ENCODE assay signal across 26 cellular contexts in the genomic region with DNA sequence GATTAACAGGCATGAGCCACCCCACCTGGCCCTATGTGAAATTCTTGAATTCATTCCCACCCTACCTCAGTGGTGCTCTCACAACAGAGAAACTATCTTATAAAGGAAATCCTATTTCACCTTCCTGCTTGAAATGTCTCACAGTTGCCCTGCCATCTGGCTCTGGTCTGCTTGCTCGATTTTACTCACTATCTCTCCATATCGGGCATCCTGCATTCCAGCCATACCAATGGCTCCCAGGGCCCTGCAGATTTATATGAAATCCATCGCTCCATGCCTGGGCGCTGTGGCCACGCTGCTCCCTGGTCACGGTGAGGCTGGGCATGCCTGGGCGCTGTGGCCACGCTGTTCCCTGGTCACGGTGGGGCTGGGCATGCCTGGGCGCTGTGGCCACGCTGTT. TPM values are rescaled to one million over a fixed set of nuclear protein-coding genes. Genes with fewer than 3 reads are reported as not detected.
DNase-seq lines count a peak whose midpoint lies in the region; FAIRE-seq and TF ChIP-seq lines count a peak whose summit lies in the region.
"Had no signal": no experiment of that assay in that cellular context is flagged by ENCODE, and none has a peak within 500 bp of the region (broad histone marks: within the 10 kb centered on the region; RNA-seq: fewer than 3 reads in every experiment).

No MANE protein-coding gene starts in this region.

- FAIRE-seq in H1 (lab: Jason Lieb, UNC), result no peak
- no peak for FAIRE-seq in urothelium cell line (lab: Jason Lieb, UNC)
- FAIRE-seq: endometrium had no signal

- in situ Hi-C loops in GM23248 (cut with MboI), result no loop called here

- no peaks in the 10 kb centered on the region for H3K9me2 ChIP-seq in GM23248 (ENCODE audit: insufficient read depth)

- no peak overlapping the region for H3K23ac ChIP-seq in H1 (ENCODE audit: insufficient read length)
- no peak overlapping the region for H3K23ac ChIP-seq in mesenchymal stem cell (ENCODE audit: low read length in 2 of 2)

- H2BK12ac ChIP-seq in H1 (ENCODE audit: low read depth, low read length) (no peak overlapping the region), mesenchymal stem cell (ENCODE audit: low read length in 2 of 2) (no peak overlapping the region)

- H3K36me3 ChIP-seq in breast epithelium (no peaks in the 10 kb centered on the region), H1 (ENCODE audit: control insufficient read depth in 2 of 4, insufficient read depth in 4 of 4, low read length in 3 of 4) (no peaks in the 10 kb centered on the region; a peak in 1 of 8 replicates), mesenchymal stem cell (ENCODE audit: control insufficient read depth in 1 of 2, insufficient read depth in 2 of 2, low read depth in 1 of 2, low read length in 2 of 2) (no peaks in the 10 kb centered on the region), GM23248 (ENCODE audit: low read depth) (no peaks in the 10 kb centered on the region)
- H3K36me3 ChIP-seq: BE2C, Peyer's patch, tibial nerve had no signal

- H3K27me3 ChIP-seq in breast epithelium (no peaks in the 10 kb centered on the region), H1 (replicated peaks in 1 of 4; ENCODE audit: control insufficient read depth in 3 of 4, extremely low read depth in 1 of 4, insufficient read depth in 3 of 4, low read length in 3 of 4) (no peaks in the 10 kb centered on the region), mesenchymal stem cell (ENCODE audit: control insufficient read depth in 1 of 2, insufficient read depth in 1 of 2, low read length in 2 of 2) (peaks cover 0 to 4% of the 10 kb centered on the region in 2 experiments), GM23248 (replicated peaks; ENCODE audit: insufficient read depth) (peaks cover 13% of the 10 kb centered on the region; the same call in 1 of the 2 replicates)
- H3K27me3 ChIP-seq: BE2C, Peyer's patch, tibial nerve had no signal

- H3K36me3 Mint-ChIP-seq in MCF 10A (ENCODE audit: insufficient read depth, unreplicated experiment), result no peaks in the 10 kb centered on the region
- H3K36me3 Mint-ChIP-seq: activated naive CD8-positive, alpha-beta T cell treated with anti-CD3 and anti-CD28 coated beads, Interleukin-2, amount 10 ng/mL, durations not matched to agents 7 days and 5 days; immature natural killer cell had no signal

- H4K91ac ChIP-seq in H1 (replicated peaks; ENCODE audit: insufficient read length, low read length) (no peak overlapping the region), mesenchymal stem cell (ENCODE audit: low read length) (no peak overlapping the region)

- H3K14ac ChIP-seq in H1 (ENCODE audit: insufficient read length), result no peak overlapping the region
- H3K14ac ChIP-seq in mesenchymal stem cell (ENCODE audit: low read length in 2 of 2), result no peak overlapping the region

- H3K4me3 Mint-ChIP-seq in MCF 10A (ENCODE audit: unreplicated experiment), result no peak overlapping the region
- H3K4me3 Mint-ChIP-seq: activated naive CD8-positive, alpha-beta T cell treated with anti-CD3 and anti-CD28 coated beads, Interleukin-2, amount 10 ng/mL, durations not matched to agents 7 days and 5 days; brain; immature natural killer cell; T-helper 17 cell had no signal

- POLR2A ChIA-PET in MCF 10A (lab: Yijun Ruan, JAX), result no interaction called here
- POLR2A ChIA-PET in H1 (lab: Charles Lee; ENCODE audit: partially characterized antibody), result no interaction called here

- no peak overlapping the region for H2BK15ac ChIP-seq in H1 (ENCODE audit: low read length)
- H2BK15ac ChIP-seq in mesenchymal stem cell (ENCODE audit: low read depth, poor library complexity, severe bottlenecking), result no peak overlapping the region

- BruUV-seq in MCF 10A (replicated peaks; lab: Mats Ljungman, UMichigan), result no TSS peak

- H2BK120ac ChIP-seq in H1 (replicated peaks; ENCODE audit: low read depth, low read length) (no peak overlapping the region), mesenchymal stem cell (ENCODE audit: low read depth, low read length) (no peak overlapping the region)

- H3K79me2 ChIP-seq in H1 (ENCODE audit: control insufficient read depth in 1 of 2, insufficient read depth in 2 of 2, low read length in 2 of 2) (no peaks in the 10 kb centered on the region), GM23248 (ENCODE audit: insufficient read depth) (no peaks in the 10 kb centered on the region)

- no peak overlapping the region for H2AFZ ChIP-seq in H1 (ENCODE audit: low read length)
- no peak overlapping the region for H2AFZ ChIP-seq in mesenchymal stem cell (ENCODE audit: low read depth, low read length)
- H2AFZ ChIP-seq in GM23248, result no peak overlapping the region

- TF ChIP-seq CTCF in breast epithelium (IDR thresholded peaks at IDR 0.05) (no peak), MCF 10A (IDR thresholded peaks at IDR 0.05; ENCODE audit: unreplicated experiment) (no peak), H1 (IDR thresholded peaks at IDR 0.05; ENCODE audit: control extremely low read depth in 1 of 3, insufficient read depth in 1 of 3, low read depth in 1 of 3, low read length in 3 of 3) (no peak)

- peaks cover 5% of the 10 kb centered on the region; the same call in 1 of the 2 replicates for H3F3A ChIP-seq in GM23248 (ENCODE audit: insufficient read depth)

- no peak overlapping the region for H4K5ac ChIP-seq in H1 (ENCODE audit: insufficient read length, low read depth, low read length)

- no peaks in the 10 kb centered on the region for H3K27me3 Mint-ChIP-seq in MCF 10A (ENCODE audit: insufficient read depth, unreplicated experiment)
- H3K27me3 Mint-ChIP-seq: activated naive CD8-positive, alpha-beta T cell treated with anti-CD3 and anti-CD28 coated beads, Interleukin-2, amount 10 ng/mL, durations not matched to agents 7 days and 5 days; brain had no signal

- H3K4me1 Mint-ChIP-seq in MCF 10A (ENCODE audit: insufficient read depth, unreplicated experiment), result peaks cover 14% of the 10 kb centered on the region
- H3K4me1 Mint-ChIP-seq: activated naive CD8-positive, alpha-beta T cell treated with anti-CD3 and anti-CD28 coated beads, Interleukin-2, amount 10 ng/mL, durations not matched to agents 7 days and 5 days; immature natural killer cell; T-helper 17 cell had no signal

- TF ChIP-seq POLR2A in breast epithelium (IDR thresholded peaks at IDR 0.05) (no peak), H1 (IDR thresholded peaks at IDR 0.05; ENCODE audit: control extremely low read depth in 1 of 2, low read depth in 2 of 2, low read length in 2 of 2) (no peak)

- DNase-seq in breast epithelium (ENCODE audit: low spot score in 2 of 2) (no peak), MCF 10A (ENCODE audit: unreplicated experiment) (no peak), H1 (ENCODE audit: low read depth in 1 of 2, low spot score in 2 of 2) (no peak), mesenchymal stem cell (no peak), urothelium cell line (ENCODE audit: low spot score) (peak; percentile 36), NCI-H2029 treated with DMSO at 0.1 percent for 48 hours (lab: John Stamatoyannopoulos, UW) (no peak), GM23248 (no peak), NCI-H526 treated with DMSO at 0.1 percent for 48 hours (lab: John Stamatoyannopoulos, UW) (no peak)
- DNase-seq: activated CD4-positive, alpha-beta T cell treated with anti-CD3 and anti-CD28 coated beads, Interleukin-2, amount 50 U/mL, for 1 hour; activated naive CD8-positive, alpha-beta T cell treated with anti-CD3 and anti-CD28 coated beads, Interleukin-2, amount 10 ng/mL, durations not matched to agents 7 days and 5 days; BE2C; cortex of kidney; head of caudate nucleus; immature natural killer cell; NCI-H1092 treated with DMSO at 0.1 percent for 48 hours; NCI-H2081 treated with DMSO at 0.1 percent for 48 hours; NCI-H446; Peyer's patch; stimulated activated CD4-positive, alpha-beta T cell treated with anti-CD3 and anti-CD28 coated beads, Interleukin-4, amount 100 ng/mL, for 4 hours; stimulated activated naive CD8-positive, alpha-beta T cell treated with anti-CD3 and anti-CD28 coated beads, Interleukin-15, Interleukin-2, amounts not matched to agents 100 U/mL and 50 U/mL, for 24 hours; T-helper 17 cell had no signal

- H3K4me2 ChIP-seq in H1 (ENCODE audit: insufficient read depth in 1 of 2, low read depth in 2 of 2, low read length in 2 of 2) (no peak overlapping the region), mesenchymal stem cell (ENCODE audit: low read length, poor library complexity, severe bottlenecking) (no peak overlapping the region), GM23248 (ENCODE audit: unreplicated experiment) (no peak overlapping the region)

- no peaks in the 10 kb centered on the region for H3K9me3 Mint-ChIP-seq in MCF 10A (ENCODE audit: unreplicated experiment)
- H3K9me3 Mint-ChIP-seq: activated naive CD8-positive, alpha-beta T cell treated with anti-CD3 and anti-CD28 coated beads, Interleukin-2, amount 10 ng/mL, durations not matched to agents 7 days and 5 days; brain; immature natural killer cell had no signal

- TF ChIP-seq RAD21 in H1 (IDR thresholded peaks at IDR 0.05 in 1 of 2, conservative IDR thresholded peaks at IDR 0.05 in 1 of 2; ENCODE audit: low read depth in 2 of 2, low read length in 2 of 2), result no peak

- peak overlapping the region; percentile 30 to 52 for H3K27ac ChIP-seq in breast epithelium
- no peak overlapping the region for H3K27ac ChIP-seq in H1 (ENCODE audit: low read depth, low read length)
- H3K27ac ChIP-seq in mesenchymal stem cell (ENCODE audit: low read length, poor library complexity, severe bottlenecking), result peak overlapping the region; percentile 54
- H3K27ac ChIP-seq in GM23248, result no peak overlapping the region
- H3K27ac ChIP-seq: 22Rv1, Peyer's patch, tibial nerve, VCaP had no signal

- no peaks in the 10 kb centered on the region for H3K79me1 ChIP-seq in H1 (ENCODE audit: low read depth, low read length)
- no peaks in the 10 kb centered on the region for H3K79me1 ChIP-seq in mesenchymal stem cell (replicated peaks; ENCODE audit: low read length, poor library complexity, severe bottlenecking)

- H3K23me2 ChIP-seq in H1 (ENCODE audit: low read depth, low read length), result no peaks in the 10 kb centered on the region

- no peak for TF ChIP-seq EP300 in H1 (IDR thresholded peaks at IDR 0.05; ENCODE audit: borderline replicate concordance in 1 of 2, low read depth in 2 of 2, low read length in 2 of 2)

- no peak overlapping the region for H2BK20ac ChIP-seq in H1 (ENCODE audit: low read length)

- H2AK5ac ChIP-seq in H1 (ENCODE audit: low read depth, low read length) (no peak overlapping the region), mesenchymal stem cell (ENCODE audit: low read length, severe bottlenecking) (peak overlapping the region; percentile 37)

- H2BK5ac ChIP-seq in H1 (ENCODE audit: low read depth, low read length) (no peak overlapping the region), mesenchymal stem cell (ENCODE audit: low read depth, low read length, poor library complexity, severe bottlenecking) (no peak overlapping the region)

- H3K27ac Mint-ChIP-seq in MCF 10A (ENCODE audit: low read depth, unreplicated experiment), result no peak overlapping the region
- H3K27ac Mint-ChIP-seq: activated naive CD8-positive, alpha-beta T cell treated with anti-CD3 and anti-CD28 coated beads, Interleukin-2, amount 10 ng/mL, durations not matched to agents 7 days and 5 days; immature natural killer cell had no signal

- no peak overlapping the region for H3K56ac ChIP-seq in H1 (replicated peaks; ENCODE audit: insufficient read length, low read depth, low read length)

- H3K9me3 ChIP-seq in breast epithelium (no peaks in the 10 kb centered on the region), H1 (ENCODE audit: insufficient read depth in 2 of 2, low read depth in 1 of 2, low read length in 1 of 2) (no peaks in the 10 kb centered on the region), mesenchymal stem cell (ENCODE audit: control insufficient read depth, low read length) (no peaks in the 10 kb centered on the region), GM23248 (ENCODE audit: low read depth) (no peaks in the 10 kb centered on the region)
- H3K9me3 ChIP-seq: BE2C, Peyer's patch, tibial nerve had no signal

- CTCF ChIA-PET in MCF 10A (lab: Yijun Ruan, JAX), result no interaction called here
- CTCF ChIA-PET in H1 (lab: Charles Lee; ENCODE audit: partially characterized antibody), result interaction anchor here (0.7 kb wide), 1 partner anchor 62 kb away, joined by 3 read pairs; no protein-coding TSS in a partner anchor

- no peaks in the 10 kb centered on the region for H4K20me1 ChIP-seq in H1 (replicated peaks in 1 of 2; ENCODE audit: control insufficient read depth in 1 of 2, insufficient read depth in 2 of 2, low read length in 2 of 2)
- no peaks in the 10 kb centered on the region for H4K20me1 ChIP-seq in GM23248 (ENCODE audit: insufficient read depth)

- H3K4me3 ChIP-seq in breast epithelium, result no peak overlapping the region
- H3K4me3 ChIP-seq in H1 (ENCODE audit: extremely low read depth in 1 of 4, insufficient read depth in 2 of 4, low read depth in 3 of 4, low read length in 4 of 4), result no peak overlapping the region
- H3K4me3 ChIP-seq in mesenchymal stem cell (ENCODE audit: insufficient read depth in 1 of 2, low read depth in 1 of 2, low read length in 2 of 2), result no peak overlapping the region
- no peak overlapping the region for H3K4me3 ChIP-seq in GM23248
- H3K4me3 ChIP-seq: Peyer's patch, tibial nerve had no signal

- H3K9ac ChIP-seq in H1 (replicated peaks in 1 of 4; ENCODE audit: extremely low read depth in 1 of 4, low read depth in 3 of 4, low read length in 3 of 4), result no peak overlapping the region
- H3K9ac ChIP-seq in mesenchymal stem cell (ENCODE audit: low read length), result no peak overlapping the region
- H3K9ac ChIP-seq in GM23248, result no peak overlapping the region

- H3K18ac ChIP-seq in H1 (ENCODE audit: extremely low read depth, low read length), result no peak overlapping the region
- no peak overlapping the region for H3K18ac ChIP-seq in mesenchymal stem cell (ENCODE audit: low read depth in 1 of 2, low read length in 2 of 2)

- H4K8ac ChIP-seq in H1 (ENCODE audit: extremely low read depth, insufficient read depth, low read length), result no peak overlapping the region
- H4K8ac ChIP-seq in mesenchymal stem cell (ENCODE audit: low read length), result no peak overlapping the region

- 93% methylated on average over 11 of the region's 11 CpGs; no CpG with 5 or more reads in 1 of the 2 experiments for WGBS in H1 (ENCODE audit: extremely low coverage in 1 of 2, insufficient coverage in 1 of 2, insufficient read length in 1 of 2, insufficient replicate concordance in 2 of 2, low coverage in 1 of 2, low lambda C conversion rate in 2 of 2, missing lambda C conversion rate in 1 of 2), 2 experiments
- 78% methylated on average over 11 of the region's 11 CpGs for WGBS in mesenchymal stem cell
- WGBS in GM23248 (ENCODE audit: low coverage in 1 of 2, low lambda C conversion rate in 2 of 2, missing lambda C conversion rate in 2 of 2), 2 experiments, result 71% methylated on average over 11 of the region's 11 CpGs

- no peak overlapping the region for H3K4ac ChIP-seq in H1 (replicated peaks; ENCODE audit: insufficient read length, low read depth, low read length)
- no peak overlapping the region for H3K4ac ChIP-seq in mesenchymal stem cell (ENCODE audit: low read depth in 1 of 2, low read length in 2 of 2)

- H3K4me1 ChIP-seq in breast epithelium (no peaks in the 10 kb centered on the region), H1 (replicated peaks in 1 of 4; ENCODE audit: control insufficient read depth in 3 of 4, insufficient read depth in 4 of 4, low read length in 3 of 4) (no peaks in the 10 kb centered on the region; a peak in 1 of 7 replicates), mesenchymal stem cell (ENCODE audit: control insufficient read depth, insufficient read depth, low read depth, low read length) (peaks cover 13% of the 10 kb centered on the region), GM23248 (ENCODE audit: insufficient read depth) (peaks cover 13% of the 10 kb centered on the region)
- H3K4me1 ChIP-seq: Peyer's patch had no signal

- intact Hi-C loops in breast epithelium (cut with DNase I; ENCODE audit: low total_unique reads) (no loop called here), MCF 10A (cut with micrococcal nuclease) (no loop called here)

RNA-seq across cellular contexts. Expression of a gene that starts 15.8 kb away (rescaled TPM):
- total RNA-seq in breast epithelium (100 to 1,000 TPM in 2 of 3 donors, 10 to 100 TPM in 1; 21.8 to 132 (median 105) TPM), MCF 10A (2022) (19.3 and 29.1 TPM in 2 replicates)
- total RNA-seq in H1 (2021; fragmentation: NEBNext Ultra II Directional; extraction: Animal tissue kit (Norgen Biotek cat#: 25700)), result 73.0 and 75.8 TPM in 2 replicates
- polyA plus RNA-seq in H1 (2011; rRNA removed) (37.4 and 87.1 TPM in 2 replicates), GM23248 (2016; fragmentation: Nextera tagmentation; extraction: Ambion mirVana) (1.5 and 2.3 TPM in 2 replicates)
- 34.5 TPM for polyA plus RNA-seq in H1 (2011; cell fraction: cytosol; rRNA removed)
- polyA plus RNA-seq in H1 (2011; cell fraction: nucleus; rRNA removed), result 96.7 TPM
- polyA plus RNA-seq in H1 (2012, experiment 1 of 2), result 46.3 to 72.9 TPM (median 63.2 TPM) in 4 replicates
- 12.5 TPM for polyA plus RNA-seq in H1 (2012, experiment 2 of 2)
- 80.9 TPM for polyA plus RNA-seq in H1 (2013, experiment 1 of 2)
- 79.9 TPM for polyA plus RNA-seq in H1 (2013, experiment 2 of 2)
- 136 and 328 TPM in 2 replicates for polyA minus RNA-seq in H1 (2011; rRNA and poly(A)+ RNA removed)
- polyA minus RNA-seq in H1 (2011; cell fraction: cytosol; rRNA and poly(A)+ RNA removed), result 49.0 TPM
- 200 TPM for polyA minus RNA-seq in H1 (2011; cell fraction: nucleus; rRNA and poly(A)+ RNA removed)
- 3.0 TPM for polyA plus RNA-seq in mesenchymal stem cell (2013, experiment 1 of 2)
- 4.4 TPM for polyA plus RNA-seq in mesenchymal stem cell (2013, experiment 2 of 2)
- 0.32 and 5.8 TPM in 2 replicates for total RNA-seq in GM23248 (2014; rRNA removed; shearing (Covaris generic))
- total RNA-seq: activated naive CD8-positive, alpha-beta T cell treated with anti-CD3 and anti-CD28 coated beads, Interleukin-2, amount 10 ng/mL, durations not matched to agents 7 days and 5 days had no signal

Comparison
In these comparisons a context has a peak if more than half of its experiments do, and no peak if none do; other contexts are left out.
1. H3K27ac ChIP-seq: peak in breast epithelium (2 of 2) and mesenchymal stem cell (single experiment); none in H1 (single experiment) and GM23248 (single experiment).